Comparison of ENCODE assay signal across 20 cellular contexts in the genomic region with DNA sequence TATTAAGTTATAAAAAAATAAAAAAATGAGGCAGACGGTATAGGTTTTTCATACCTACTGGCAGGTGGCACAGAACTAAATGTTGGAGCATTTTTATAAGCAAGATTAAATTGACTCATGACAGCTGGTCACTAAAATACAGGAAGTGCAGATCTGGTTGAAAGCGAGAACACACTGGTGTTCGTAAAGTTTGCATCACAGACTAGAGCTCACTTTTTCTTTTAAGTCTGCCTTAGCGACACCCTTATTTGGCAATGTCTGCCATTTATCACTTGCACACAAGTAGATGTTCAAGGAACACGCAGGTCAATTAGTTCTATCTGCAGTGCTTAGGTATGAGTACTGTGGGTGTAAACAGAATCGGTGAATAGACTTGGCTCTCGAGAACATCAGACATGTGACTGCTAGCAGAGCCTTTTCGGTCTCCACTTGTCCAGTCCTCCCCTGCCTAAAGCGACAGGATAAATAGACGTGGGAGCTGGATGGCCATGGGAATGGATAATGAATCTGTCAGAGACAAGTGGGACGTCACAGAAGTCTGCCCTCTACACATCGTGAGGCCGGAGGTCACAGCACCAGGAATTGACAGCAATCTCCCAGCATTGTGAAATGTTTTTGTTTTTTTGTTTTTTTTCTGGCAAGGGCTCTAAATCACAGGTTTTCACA.
DNase-seq lines count a peak whose midpoint lies in the region; ATAC-seq and TF ChIP-seq lines count a peak whose summit lies in the region.
"Had no signal": no experiment of that assay in that cellular context is flagged by ENCODE, and none has a peak within 500 bp of the region (broad histone marks: within the 10 kb centered on the region; RNA-seq: fewer than 3 reads in every experiment).

No MANE protein-coding gene starts in this region.

- no peak overlapping the region for H3K4me3 ChIP-seq in neural progenitor cell
- H3K4me3 ChIP-seq: adrenal gland, right atrium auricular region had no signal

- H3K4me1 ChIP-seq in H9 (ENCODE audit: insufficient read depth, low read length) (peaks cover 4% of the 10 kb centered on the region; the same call in 1 of the 2 replicates), neural progenitor cell (peaks cover 16% of the 10 kb centered on the region)
- H3K4me1 ChIP-seq: adrenal gland, right atrium auricular region had no signal

- H3K23me2 ChIP-seq in H9 (ENCODE audit: insufficient read length, low read depth, low read length, poor library complexity, severe bottlenecking) = no peaks in the 10 kb centered on the region

- H4K5ac ChIP-seq in H9 (ENCODE audit: insufficient read length, low read depth, low read length) = no peak overlapping the region

- H2BK20ac ChIP-seq in H9 (ENCODE audit: low read depth, low read length, poor library complexity, severe bottlenecking) = no peak overlapping the region

- peaks cover 1% of the 10 kb centered on the region; the same call in 1 of the 2 replicates for H3K27me3 Mint-ChIP-seq in H9 (ENCODE audit: low read depth)
- no peaks in the 10 kb centered on the region for H3K27me3 Mint-ChIP-seq in neural progenitor cell (ENCODE audit: insufficient read depth, low read depth)
- no peaks in the 10 kb centered on the region for H3K27me3 Mint-ChIP-seq in stimulated activated naive B cell treated with anti-CD40 and anti-IgM and Interleukin-4, amounts not matched to agents 10 μg/mL and 1 μg/mL and 100 μg/mL, for 72 hours
- peaks cover 6% of the 10 kb centered on the region for H3K27me3 Mint-ChIP-seq in activated CD4-positive, alpha-beta T cell treated with anti-CD3 and anti-CD28 coated beads for 36 hours

- H3K4me2 ChIP-seq in H9 (ENCODE audit: insufficient read depth, insufficient read length, low read length) = no peak overlapping the region
- no peak overlapping the region for H3K4me2 ChIP-seq in neural progenitor cell

- no peak overlapping the region for H3K56ac ChIP-seq in H9 (ENCODE audit: insufficient read length, low read depth, low read length)

- H3K4me3 Mint-ChIP-seq in H9 (no peak overlapping the region), neural progenitor cell (no peak overlapping the region)
- no peak overlapping the region for H3K4me3 Mint-ChIP-seq in stimulated activated naive B cell treated with anti-CD40 and anti-IgM and Interleukin-4, amounts not matched to agents 10 μg/mL and 1 μg/mL and 100 μg/mL, for 72 hours
- H3K4me3 Mint-ChIP-seq in activated CD4-positive, alpha-beta T cell treated with anti-CD3 and anti-CD28 coated beads for 36 hours = no peak overlapping the region
- H3K4me3 Mint-ChIP-seq: activated T-cell treated with anti-CD3 and anti-CD28 coated beads, Interleukin-2, amount 50 U/mL, for 4 hours; CD4-positive, alpha-beta T cell; stimulated activated naive CD8-positive, alpha-beta T cell treated with anti-CD3 and anti-CD28 coated beads, Interleukin-15, Interleukin-2, amounts not matched to agents 100 ng/mL and 50 ng/mL, for 24 hours had no signal

- H3K27ac ChIP-seq in H9 (ENCODE audit: insufficient read length, low read depth, low read length) (no peak overlapping the region), neural progenitor cell (no peak overlapping the region)
- H3K27ac ChIP-seq: adrenal gland, right atrium auricular region had no signal

- no peak overlapping the region for H2BK15ac ChIP-seq in H9 (ENCODE audit: low read depth, low read length)

- CTCF ChIA-PET in activated CD4-positive, alpha-beta T cell treated with anti-CD3 and anti-CD28 coated beads for 36 hours (lab: Charles Lee) = interaction anchor here (0.5 kb wide), 1 partner anchor 136 kb away, joined by 3 read pairs; no protein-coding TSS in a partner anchor

- H3K18ac ChIP-seq in H9 (ENCODE audit: insufficient read length, low read depth, low read length) = no peak overlapping the region

- H3K27ac Mint-ChIP-seq in H9 (peak overlapping the region in 2 of 3 experiments; percentile 15 to 87; a peak in 4 of 7 replicates), neural progenitor cell (no peak overlapping the region)
- no peak overlapping the region for H3K27ac Mint-ChIP-seq in stimulated activated naive B cell treated with anti-CD40 and anti-IgM and Interleukin-4, amounts not matched to agents 10 μg/mL and 1 μg/mL and 100 μg/mL, for 72 hours
- H3K27ac Mint-ChIP-seq in activated CD4-positive, alpha-beta T cell treated with anti-CD3 and anti-CD28 coated beads for 36 hours = no peak overlapping the region
- H3K27ac Mint-ChIP-seq: CD4-positive, alpha-beta T cell; naive B cell; stimulated activated naive CD8-positive, alpha-beta T cell treated with anti-CD3 and anti-CD28 coated beads, Interleukin-15, Interleukin-2, amounts not matched to agents 100 ng/mL and 50 ng/mL, for 24 hours had no signal

- no peak overlapping the region for H2BK120ac ChIP-seq in H9 (ENCODE audit: low read depth, low read length, poor library complexity, severe bottlenecking)

- no peak overlapping the region for H2BK12ac ChIP-seq in H9 (ENCODE audit: insufficient read length, low read depth, low read length)

- peaks cover 0 to 2% of the 10 kb centered on the region in 2 experiments; a peak in 2 of 5 replicates for H3K9me3 Mint-ChIP-seq in H9
- no peaks in the 10 kb centered on the region for H3K9me3 Mint-ChIP-seq in neural progenitor cell
- peaks cover 10 to 12% of the 10 kb centered on the region in 2 donors for H3K9me3 Mint-ChIP-seq in stimulated activated naive B cell treated with anti-CD40 and anti-IgM and Interleukin-4, amounts not matched to agents 10 μg/mL and 1 μg/mL and 100 μg/mL, for 72 hours
- peaks cover 2% of the 10 kb centered on the region for H3K9me3 Mint-ChIP-seq in activated CD4-positive, alpha-beta T cell treated with anti-CD3 and anti-CD28 coated beads for 36 hours (ENCODE audit: low read depth)
- H3K9me3 Mint-ChIP-seq: activated T-cell treated with anti-CD3 and anti-CD28 coated beads, Interleukin-2, amount 50 U/mL, for 4 hours; CD4-positive, alpha-beta T cell; stimulated activated naive CD8-positive, alpha-beta T cell treated with anti-CD3 and anti-CD28 coated beads, Interleukin-15, Interleukin-2, amounts not matched to agents 100 ng/mL and 50 ng/mL, for 24 hours had no signal

- no peak overlapping the region for H3T11ph ChIP-seq in H9 (ENCODE audit: low read length)

- no peaks in the 10 kb centered on the region for H3K36me3 ChIP-seq in neural progenitor cell
- H3K36me3 ChIP-seq: adrenal gland, right atrium auricular region had no signal

- H2BK5ac ChIP-seq in H9 (ENCODE audit: insufficient read length, low read length) = no peak overlapping the region

- no peaks in the 10 kb centered on the region for H3K79me1 ChIP-seq in H9 (ENCODE audit: insufficient read depth, low read depth, low read length, poor library complexity, severe bottlenecking)

- no peaks in the 10 kb centered on the region for H3K27me3 ChIP-seq in H9 (ENCODE audit: insufficient read depth, low read length)
- H3K27me3 ChIP-seq in neural progenitor cell = no peaks in the 10 kb centered on the region
- H3K27me3 ChIP-seq: adrenal gland, right atrium auricular region had no signal

- intact Hi-C loops in activated CD4-positive, alpha-beta T cell treated with anti-CD3 and anti-CD28 coated beads for 36 hours (cut with DNase I, micrococcal nuclease) = no loop called here

- peak; percentile 87 for ATAC-seq in GM18519 (IDR thresholded peaks at IDR 0.05; ENCODE audit: low FRiP score, unreplicated experiment)
- no peak for ATAC-seq in stimulated activated naive B cell treated with anti-CD40 and anti-IgM and Interleukin-4, amounts not matched to agents 10 μg/mL and 1 μg/mL and 100 μg/mL, for 72 hours (replicated peaks)
- ATAC-seq in activated CD4-positive, alpha-beta T cell treated with anti-CD3 and anti-CD28 coated beads for 36 hours = no peak
- ATAC-seq in GM21423 (IDR thresholded peaks at IDR 0.05; ENCODE audit: unreplicated experiment) = no peak
- ATAC-seq: activated T-cell treated with anti-CD3 and anti-CD28 coated beads, Interleukin-2, amount 50 U/mL, for 4 hours; left lobe of liver; Right ventricle myocardium inferior had no signal

- H2AK5ac ChIP-seq in H9 (ENCODE audit: insufficient read length, low read length) = no peak overlapping the region

- no peak overlapping the region for H3K23ac ChIP-seq in H9 (ENCODE audit: insufficient read length, low read depth, low read length)

- TF ChIP-seq CTCF in H9 (conservative IDR thresholded peaks at IDR 0.05) = no peak
- no peak for TF ChIP-seq CTCF in neural progenitor cell (IDR thresholded peaks at IDR 0.05)

- H3K9ac ChIP-seq in H9 (ENCODE audit: extremely low read depth, insufficient read length, low read length) (no peak overlapping the region), neural progenitor cell (no peak overlapping the region)

- POLR2A ChIA-PET in activated CD4-positive, alpha-beta T cell treated with anti-CD3 and anti-CD28 coated beads for 36 hours (lab: Charles Lee) = no interaction called here

- DNase-seq in H9 (no peak), NCI-H2171 treated with DMSO at 0.1 percent for 48 hours (lab: John Stamatoyannopoulos, UW) (peak; percentile 67), neural progenitor cell (ENCODE audit: low spot score) (no peak)
- DNase-seq in stimulated activated naive B cell treated with anti-CD40 and anti-IgM and Interleukin-4, amounts not matched to agents 10 μg/mL and 1 μg/mL and 100 μg/mL, for 72 hours = no peak
- no peak for DNase-seq in activated CD4-positive, alpha-beta T cell treated with anti-CD3 and anti-CD28 coated beads for 36 hours
- DNase-seq in activated effector memory CD4-positive, alpha-beta T cell treated with anti-CD3 and anti-CD28 coated beads, Interleukin-2, amount 50 U/mL, for 16 hours = no peak
- DNase-seq: activated CD4-positive, alpha-beta T cell treated with anti-CD3 and anti-CD28 coated beads, Interleukin-2, amount 50 U/mL, for 1 hour; activated T-cell treated with anti-CD3 and anti-CD28 coated beads, Interleukin-2, amount 50 U/mL, for 4 hours; adrenal gland; CD4-positive, alpha-beta T cell; hypothalamus; naive B cell; NCI-H2081 treated with DMSO at 0.1 percent for 48 hours; stimulated activated CD4-positive, alpha-beta T cell treated with anti-CD3 and anti-CD28 coated beads, Interleukin-4, amount 100 ng/mL, for 4 hours had no signal

- H4K91ac ChIP-seq in H9 (ENCODE audit: insufficient read length, low read depth, low read length) = no peak overlapping the region

- peaks cover 0 to 2% (median 0%) of the 10 kb centered on the region in 3 experiments; a peak in 1 of 7 replicates for H3K36me3 Mint-ChIP-seq in H9 (ENCODE audit: insufficient read depth in 1 of 3, low read depth in 3 of 3)
- no peaks in the 10 kb centered on the region for H3K36me3 Mint-ChIP-seq in neural progenitor cell
- H3K36me3 Mint-ChIP-seq in stimulated activated naive B cell treated with anti-CD40 and anti-IgM and Interleukin-4, amounts not matched to agents 10 μg/mL and 1 μg/mL and 100 μg/mL, for 72 hours = no peaks in the 10 kb centered on the region
- H3K36me3 Mint-ChIP-seq in activated CD4-positive, alpha-beta T cell treated with anti-CD3 and anti-CD28 coated beads for 36 hours (ENCODE audit: low read depth) = no peaks in the 10 kb centered on the region

- no peak overlapping the region for H3K4ac ChIP-seq in H9 (ENCODE audit: low read depth, low read length)

- WGBS in H9 (ENCODE audit: extremely low coverage, insufficient read length, low lambda C conversion rate) = no CpG with 5 or more reads among the region's 13 CpGs

- no peak overlapping the region for H4K8ac ChIP-seq in H9 (replicated peaks; ENCODE audit: insufficient read length, low read depth, low read length)

- H4K20me1 ChIP-seq in H9 (ENCODE audit: control insufficient read depth, insufficient read depth, insufficient read length) (no peaks in the 10 kb centered on the region), neural progenitor cell (ENCODE audit: low read depth) (no peaks in the 10 kb centered on the region)

- H3K14ac ChIP-seq in H9 (ENCODE audit: insufficient read depth, low read length) = no peak overlapping the region

- H3K79me2 ChIP-seq in H9 (ENCODE audit: insufficient read depth, low read length) (no peaks in the 10 kb centered on the region), neural progenitor cell (ENCODE audit: low read depth) (no peaks in the 10 kb centered on the region)

- H3K4me1 Mint-ChIP-seq in H9 (peaks cover 12 to 15% of the 10 kb centered on the region in 2 experiments), neural progenitor cell (peaks cover 13% of the 10 kb centered on the region)
- H3K4me1 Mint-ChIP-seq in stimulated activated naive B cell treated with anti-CD40 and anti-IgM and Interleukin-4, amounts not matched to agents 10 μg/mL and 1 μg/mL and 100 μg/mL, for 72 hours = no peaks in the 10 kb centered on the region
- no peaks in the 10 kb centered on the region for H3K4me1 Mint-ChIP-seq in activated CD4-positive, alpha-beta T cell treated with anti-CD3 and anti-CD28 coated beads for 36 hours
- H3K4me1 Mint-ChIP-seq: naive B cell had no signal

- no peak overlapping the region for H2AFZ ChIP-seq in H9 (ENCODE audit: low read length)
- peak overlapping the region; percentile 39 for H2AFZ ChIP-seq in neural progenitor cell (replicated peaks)

- no peaks in the 10 kb centered on the region for H3F3A ChIP-seq in neural progenitor cell (ENCODE audit: low read depth)

- H3K9me3 ChIP-seq in H9 (ENCODE audit: control insufficient read depth, low read depth, low read length) (no peaks in the 10 kb centered on the region), neural progenitor cell (ENCODE audit: low read depth) (no peaks in the 10 kb centered on the region)
- H3K9me3 ChIP-seq: adrenal gland, right atrium auricular region had no signal

Comparison
In these comparisons a context has a peak if more than half of its experiments do, and no peak if none do; other contexts are left out.
1. H3K27ac Mint-ChIP-seq: peak in H9 (2 of 3); none in neural progenitor cell (single experiment), stimulated activated naive B cell treated with anti-CD40 and anti-IgM and Interleukin-4, amounts not matched to agents 10 μg/mL and 1 μg/mL and 100 μg/mL, for 72 hours (single experiment) and activated CD4-positive, alpha-beta T cell treated with anti-CD3 and anti-CD28 coated beads for 36 hours (single experiment).